ENCODE assay signal across 1 cellular context in the genomic region with DNA sequence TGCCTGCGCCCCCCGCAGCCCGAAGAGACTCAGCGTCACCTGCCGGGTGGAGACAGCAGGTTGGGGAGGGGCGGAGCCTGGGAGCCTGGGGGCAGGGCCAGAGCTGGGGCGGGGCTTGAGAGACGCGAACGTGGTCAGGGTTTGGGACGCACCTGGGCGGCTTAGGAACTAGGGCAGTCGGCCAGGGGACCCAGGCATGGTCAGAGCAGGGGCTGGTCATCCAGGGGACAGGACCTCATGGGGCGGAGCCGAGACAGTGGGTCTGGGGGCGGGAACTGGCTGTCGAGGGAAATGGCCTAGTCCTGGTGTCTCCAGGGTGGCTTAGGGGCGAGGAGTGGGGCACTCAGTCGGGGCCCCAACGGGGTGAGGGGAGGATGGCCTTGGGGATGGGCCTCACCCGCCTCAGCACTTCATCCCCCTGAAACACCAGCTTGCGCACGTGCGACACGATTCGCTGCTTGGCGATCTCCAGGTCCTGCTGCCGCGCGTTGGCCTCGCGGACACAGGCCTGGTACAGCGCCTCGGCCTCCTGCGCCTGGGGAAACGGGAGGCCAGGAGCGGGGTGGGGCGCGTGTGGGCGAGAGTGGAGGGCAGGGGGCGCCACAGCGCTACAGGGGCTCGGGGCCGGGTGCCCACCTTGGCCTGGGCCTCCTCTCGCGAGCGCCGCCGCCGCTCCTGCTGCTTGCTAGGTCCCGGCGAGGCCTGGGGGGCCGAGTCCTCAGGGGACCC.
TF ChIP-seq lines count a peak whose summit lies in the region.

No MANE protein-coding gene starts in this region.

TF ChIP-seq in HCT116, 20 proteins besides CTCF, POLR2A, EP300 and RAD21:
- TF ChIP-seq YY1 (IDR thresholded peaks at IDR 0.05; ENCODE audit: extremely low read depth, insufficient replicate concordance, low read depth, low read length) = no peak
- no peak for TF ChIP-seq ZNF274 (IDR thresholded peaks at IDR 0.05; ENCODE audit: low read depth, low read length)
- TF ChIP-seq SRF (IDR thresholded peaks at IDR 0.05; ENCODE audit: low read depth) = no peak
- TF ChIP-seq CBX3 (IDR thresholded peaks at IDR 0.05; ENCODE audit: low read depth) = no peak
- TF ChIP-seq, protein P1, sequence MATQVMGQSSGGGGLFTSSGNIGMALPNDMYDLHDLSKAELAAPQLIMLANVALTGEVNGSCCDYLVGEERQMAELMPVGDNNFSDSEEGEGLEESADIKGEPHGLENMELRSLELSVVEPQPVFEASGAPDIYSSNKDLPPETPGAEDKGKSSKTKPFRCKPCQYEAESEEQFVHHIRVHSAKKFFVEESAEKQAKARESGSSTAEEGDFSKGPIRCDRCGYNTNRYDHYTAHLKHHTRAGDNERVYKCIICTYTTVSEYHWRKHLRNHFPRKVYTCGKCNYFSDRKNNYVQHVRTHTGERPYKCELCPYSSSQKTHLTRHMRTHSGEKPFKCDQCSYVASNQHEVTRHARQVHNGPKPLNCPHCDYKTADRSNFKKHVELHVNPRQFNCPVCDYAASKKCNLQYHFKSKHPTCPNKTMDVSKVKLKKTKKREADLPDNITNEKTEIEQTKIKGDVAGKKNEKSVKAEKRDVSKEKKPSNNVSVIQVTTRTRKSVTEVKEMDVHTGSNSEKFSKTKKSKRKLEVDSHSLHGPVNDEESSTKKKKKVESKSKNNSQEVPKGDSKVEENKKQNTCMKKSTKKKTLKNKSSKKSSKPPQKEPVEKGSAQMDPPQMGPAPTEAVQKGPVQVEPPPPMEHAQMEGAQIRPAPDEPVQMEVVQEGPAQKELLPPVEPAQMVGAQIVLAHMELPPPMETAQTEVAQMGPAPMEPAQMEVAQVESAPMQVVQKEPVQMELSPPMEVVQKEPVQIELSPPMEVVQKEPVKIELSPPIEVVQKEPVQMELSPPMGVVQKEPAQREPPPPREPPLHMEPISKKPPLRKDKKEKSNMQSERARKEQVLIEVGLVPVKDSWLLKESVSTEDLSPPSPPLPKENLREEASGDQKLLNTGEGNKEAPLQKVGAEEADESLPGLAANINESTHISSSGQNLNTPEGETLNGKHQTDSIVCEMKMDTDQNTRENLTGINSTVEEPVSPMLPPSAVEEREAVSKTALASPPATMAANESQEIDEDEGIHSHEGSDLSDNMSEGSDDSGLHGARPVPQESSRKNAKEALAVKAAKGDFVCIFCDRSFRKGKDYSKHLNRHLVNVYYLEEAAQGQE (IDR thresholded peaks at IDR 0.05; ENCODE audit: low read depth) = no peak
